Comparison of ENCODE assay signal across 8 cellular contexts in genomic region chr11:59810189-59810910, GRCh38. TPM values are rescaled to one million over a fixed set of nuclear protein-coding genes. Genes with fewer than 3 reads are reported as not detected.
A peak's percentile ranks its signal among the peaks of the same experiment; 100 is the strongest.
DNase-seq lines count a peak whose midpoint lies in the region; ATAC-seq and TF ChIP-seq lines count a peak whose summit lies in the region.

TSS of gene MRPL16 (minus strand) at chr11:59810778. CDS start at chr11:59810658, 120 bp downstream.

- peaks cover 6% of the 10 kb centered on the region for H3K9me3 Mint-ChIP-seq in activated T-helper 1 cell treated with anti-CD3 and anti-CD28 coated beads, Interleukin-12 subunit alpha, Interleukin-12 subunit beta, Interleukin-2, Interleukin-4 antibody, amounts not matched to agents 30 ng/mL and 10 ng/mL and 1 ng/mL, durations not matched to agents 14 hours and 24 hours and 36 hours
- no peaks in the 10 kb centered on the region for H3K9me3 Mint-ChIP-seq in natural killer cell

- peak within 1 kb of the TSS; percentile 91 for H3K27ac Mint-ChIP-seq in activated T-helper 1 cell treated with anti-CD3 and anti-CD28 coated beads, Interleukin-12 subunit alpha, Interleukin-12 subunit beta, Interleukin-2, Interleukin-4 antibody, amounts not matched to agents 30 ng/mL and 10 ng/mL and 1 ng/mL, durations not matched to agents 14 hours and 24 hours and 36 hours
- H3K27ac Mint-ChIP-seq in natural killer cell, result peak within 1 kb of the TSS; percentile 81 to 90

- H3K27me3 Mint-ChIP-seq in activated T-helper 1 cell treated with anti-CD3 and anti-CD28 coated beads, Interleukin-12 subunit alpha, Interleukin-12 subunit beta, Interleukin-2, Interleukin-4 antibody, amounts not matched to agents 30 ng/mL and 10 ng/mL and 1 ng/mL, durations not matched to agents 14 hours and 24 hours and 36 hours (ENCODE audit: insufficient read depth), result no peaks in the 10 kb centered on the region
- H3K27me3 Mint-ChIP-seq in natural killer cell (ENCODE audit: low read depth in 2 of 2), result peaks cover 0 to 2% of the 10 kb centered on the region in 2 donors

- intact Hi-C loops in activated T-helper 1 cell treated with anti-CD3 and anti-CD28 coated beads, Interleukin-12 subunit alpha, Interleukin-12 subunit beta, Interleukin-2, Interleukin-4 antibody, amounts not matched to agents 30 ng/mL and 10 ng/mL and 1 ng/mL, durations not matched to agents 14 hours and 24 hours and 36 hours (cut with micrococcal nuclease), result loop anchor here (1.0 to 2.0 kb wide), 8 partner anchors 8 to 640 kb away; partner anchors contain the start of genes PATL1 and STX3
- intact Hi-C loops in natural killer cell (cut with micrococcal nuclease), result loop anchor here (2.0 kb wide), 2 partner anchors 56 to 142 kb away; partner anchors contain the start of genes PATL1 and STX3

- H3K27ac ChIP-seq in GM23248, result peak within 1 kb of the TSS; percentile 55

- DNase-seq in EH (ENCODE audit: low read depth), result peak; percentile 82
- peak; percentile 92 for DNase-seq in GM23248
- DNase-seq in Kasumi-1 (lab: John Stamatoyannopoulos, UW), result peak; percentile 86 to 89
- DNase-seq in RKO (ENCODE audit: low spot score), result peak; percentile 93
- peak; percentile 82 for DNase-seq in activated T-helper 1 cell treated with anti-CD3 and anti-CD28 coated beads, Interleukin-12 subunit alpha, Interleukin-12 subunit beta, Interleukin-2, Interleukin-4 antibody, amounts not matched to agents 30 ng/mL and 10 ng/mL and 1 ng/mL, durations not matched to agents 14 hours and 24 hours and 36 hours (ENCODE audit: low spot score)
- peak; percentile 86 for DNase-seq in fibroblast of mammary gland (ENCODE audit: low read depth)
- peak; percentile 79 for DNase-seq in natural killer cell
- DNase-seq in stimulated activated naive CD4-positive, alpha-beta T cell treated with Interleukin-2 at 50 U/mL for 16 hours (lab: John Stamatoyannopoulos, UW), result peak; percentile 85

- WGBS in GM23248 (ENCODE audit: low coverage in 1 of 2, low lambda C conversion rate in 2 of 2, missing lambda C conversion rate in 2 of 2), 2 experiments, result 1% methylated on average over 54 of the region's 54 CpGs

- H3K9ac ChIP-seq in GM23248, result peak within 1 kb of the TSS; percentile 90

- no peaks in the 10 kb centered on the region for H3F3A ChIP-seq in GM23248 (ENCODE audit: insufficient read depth)

- peak within 1 kb of the TSS; percentile 96 for H3K4me3 Mint-ChIP-seq in activated T-helper 1 cell treated with anti-CD3 and anti-CD28 coated beads, Interleukin-12 subunit alpha, Interleukin-12 subunit beta, Interleukin-2, Interleukin-4 antibody, amounts not matched to agents 30 ng/mL and 10 ng/mL and 1 ng/mL, durations not matched to agents 14 hours and 24 hours and 36 hours
- H3K4me3 Mint-ChIP-seq in natural killer cell, result peak within 1 kb of the TSS; percentile 91

- peak within 1 kb of the TSS; percentile 92 for H3K4me2 ChIP-seq in GM23248 (ENCODE audit: unreplicated experiment)

- 0 out of 2 replicates have a peak, but pooled peaks cover 3% of the 10 kb centered on the region for H3K9me2 ChIP-seq in GM23248 (ENCODE audit: insufficient read depth)

- no peaks in the 10 kb centered on the region for H4K20me1 ChIP-seq in GM23248 (ENCODE audit: insufficient read depth)

- H3K9me3 ChIP-seq in GM23248 (ENCODE audit: low read depth), result no peaks in the 10 kb centered on the region

- TF ChIP-seq CTCF in fibroblast of mammary gland (conservative IDR thresholded peaks at IDR 0.05; ENCODE audit: control insufficient read depth, insufficient read depth, low read depth, low read length), result no peak
- TF ChIP-seq CTCF in natural killer cell (IDR thresholded peaks at IDR 0.05), result no peak

- no peaks in the 10 kb centered on the region for H3K27me3 ChIP-seq in GM23248 (replicated peaks; ENCODE audit: insufficient read depth)

- peaks cover 28% of the 10 kb centered on the region for H3K79me2 ChIP-seq in GM23248 (ENCODE audit: insufficient read depth)

- peaks cover 28% of the 10 kb centered on the region for H3K4me1 Mint-ChIP-seq in activated T-helper 1 cell treated with anti-CD3 and anti-CD28 coated beads, Interleukin-12 subunit alpha, Interleukin-12 subunit beta, Interleukin-2, Interleukin-4 antibody, amounts not matched to agents 30 ng/mL and 10 ng/mL and 1 ng/mL, durations not matched to agents 14 hours and 24 hours and 36 hours (ENCODE audit: low read depth)
- H3K4me1 Mint-ChIP-seq in natural killer cell, result peaks cover 12 to 24% of the 10 kb centered on the region in 2 donors

- H2AFZ ChIP-seq in GM23248, result peak within 1 kb of the TSS; percentile 99

- peak; percentile 97 to 99 (median 98) for ATAC-seq in natural killer cell

- peaks cover 22% of the 10 kb centered on the region for H3K36me3 Mint-ChIP-seq in activated T-helper 1 cell treated with anti-CD3 and anti-CD28 coated beads, Interleukin-12 subunit alpha, Interleukin-12 subunit beta, Interleukin-2, Interleukin-4 antibody, amounts not matched to agents 30 ng/mL and 10 ng/mL and 1 ng/mL, durations not matched to agents 14 hours and 24 hours and 36 hours (ENCODE audit: low read depth)
- peaks cover 6% of the 10 kb centered on the region for H3K36me3 Mint-ChIP-seq in natural killer cell

- peak within 1 kb of the TSS; percentile 95 for H3K4me3 ChIP-seq in GM23248
- peak within 1 kb of the TSS; percentile 99 for H3K4me3 ChIP-seq in fibroblast of mammary gland (ENCODE audit: control insufficient read depth, low read depth, low read length)

- H3K36me3 ChIP-seq in GM23248 (ENCODE audit: low read depth), result peaks cover 24% of the 10 kb centered on the region

- 0 out of 2 replicates have a peak, but pooled peaks cover 5% of the 10 kb centered on the region for H3K4me1 ChIP-seq in GM23248 (ENCODE audit: insufficient read depth)

- in situ Hi-C loops in GM23248 (cut with MboI), result no loop called here

RNA-seq across cellular contexts. Expression of gene MRPL16, which starts in this region (rescaled TPM):
- 43.6 and 49.3 TPM in 2 replicates for total RNA-seq in GM23248 (2014; rRNA removed; shearing (Covaris generic))
- polyA plus RNA-seq in GM23248 (2016; fragmentation: Nextera tagmentation; extraction: Ambion mirVana), result 65.1 and 67.4 TPM in 2 replicates
- 88.3 and 93.9 TPM in 2 replicates for total RNA-seq in activated T-helper 1 cell treated with anti-CD3 and anti-CD28 coated beads, Interleukin-12 subunit alpha, Interleukin-12 subunit beta, Interleukin-2, Interleukin-4 antibody, amounts not matched to agents 30 ng/mL and 10 ng/mL and 1 ng/mL, durations not matched to agents 14 hours and 24 hours and 36 hours
- total RNA-seq in natural killer cell, result 10 to 100 TPM; 34.9 to 38.0 (median 37.5) TPM

Comparison
In these comparisons a context has a peak if more than half of its experiments do, and no peak if none do; other contexts are left out.
1. Peak in every context shown above with its lines: DNase-seq, ATAC-seq, H3K4me3 ChIP-seq and H3K27ac ChIP-seq.